Comparison of ENCODE assay signal across 19 cellular contexts in the genomic region with DNA sequence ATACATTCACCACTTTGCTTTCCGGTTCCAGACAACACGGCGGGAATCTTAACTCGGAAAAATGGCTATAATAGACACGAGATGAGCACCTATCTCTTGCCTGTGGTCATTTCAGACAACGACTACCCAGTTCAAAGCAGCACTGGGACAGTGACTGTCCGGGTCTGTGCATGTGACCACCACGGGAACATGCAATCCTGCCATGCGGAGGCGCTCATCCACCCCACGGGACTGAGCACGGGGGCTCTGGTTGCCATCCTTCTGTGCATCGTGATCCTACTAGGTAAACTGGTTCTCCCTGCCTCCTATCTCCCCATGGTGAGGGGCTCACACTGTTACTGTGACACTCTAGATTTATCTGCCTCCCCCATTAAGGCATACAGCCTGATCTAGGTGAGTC.
A peak's percentile ranks its signal among the peaks of the same experiment; 100 is the strongest.
DNase-seq lines count a peak whose midpoint lies in the region; ATAC-seq and TF ChIP-seq lines count a peak whose summit lies in the region.
"Had no signal": no experiment of that assay in that cellular context is flagged by ENCODE, and none has a peak within 500 bp of the region (broad histone marks: within the 10 kb centered on the region; RNA-seq: fewer than 3 reads in every experiment).

No MANE protein-coding gene starts in this region.

- H4K91ac ChIP-seq in IMR-90 (ENCODE audit: insufficient read depth, low read depth, low read length), result no peak overlapping the region
- H4K91ac ChIP-seq in mesenchymal stem cell (ENCODE audit: low read length), result no peak overlapping the region

- intact Hi-C loops in IMR-90 (cut with micrococcal nuclease), result no loop called here

- no peak for TF ChIP-seq POLR2A in IMR-90 (IDR thresholded peaks at IDR 0.05; ENCODE audit: low read depth, low read length)

- H3K4me1 ChIP-seq in IMR-90 (ENCODE audit: control insufficient read depth, insufficient read depth, low read length), result no peaks in the 10 kb centered on the region
- H3K4me1 ChIP-seq in endodermal cell (ENCODE audit: control insufficient read depth, insufficient read depth, low read length), result no peaks in the 10 kb centered on the region
- H3K4me1 ChIP-seq in mesendoderm (ENCODE audit: control insufficient read depth, low read depth, low read length), result no peaks in the 10 kb centered on the region
- H3K4me1 ChIP-seq in mesenchymal stem cell (ENCODE audit: control insufficient read depth, insufficient read depth, low read depth, low read length), result no peaks in the 10 kb centered on the region

- H4K5ac ChIP-seq in IMR-90 (ENCODE audit: low read depth, low read length), result no peak overlapping the region
- H4K5ac ChIP-seq in mesendoderm (ENCODE audit: low read length), result no peak overlapping the region

- H2BK12ac ChIP-seq in mesenchymal stem cell (ENCODE audit: low read length in 2 of 2), result no peak overlapping the region

- no peak overlapping the region for H2BK15ac ChIP-seq in IMR-90 (ENCODE audit: low read depth, low read length)
- no peak overlapping the region for H2BK15ac ChIP-seq in mesendoderm (replicated peaks; ENCODE audit: low read depth)
- H2BK15ac ChIP-seq in mesenchymal stem cell (ENCODE audit: low read depth, poor library complexity, severe bottlenecking), result no peak overlapping the region

- WGBS in IMR-90 (ENCODE audit: extremely low coverage in 2 of 2, insufficient read length in 1 of 2), 2 experiments, result 91% methylated on average over 8 of the region's 13 CpGs; no CpG with 5 or more reads in 1 of the 2 experiments
- WGBS in endodermal cell (ENCODE audit: insufficient coverage in 1 of 2, insufficient read length in 1 of 2), 2 experiments, result 93 to 95% methylated on average over 12 to 13 of the region's 13 CpGs
- no CpG with 5 or more reads among the region's 13 CpGs for WGBS in mesendoderm (ENCODE audit: extremely low coverage, insufficient coverage, low lambda C conversion rate)
- 76% methylated on average over 13 of the region's 13 CpGs for WGBS in mesenchymal stem cell

- no peak overlapping the region for H2BK5ac ChIP-seq in IMR-90 (ENCODE audit: low read depth, low read length, poor library complexity, severe bottlenecking)
- no peak overlapping the region for H2BK5ac ChIP-seq in mesendoderm (ENCODE audit: low read length)
- H2BK5ac ChIP-seq in mesenchymal stem cell (ENCODE audit: low read depth, low read length, poor library complexity, severe bottlenecking), result no peak overlapping the region

- peaks cover 5% of the 10 kb centered on the region; the same call in 1 of the 2 replicates for H3K9me1 ChIP-seq in IMR-90 (ENCODE audit: insufficient read depth, low read length)

- no peaks in the 10 kb centered on the region for H3K27me3 ChIP-seq in IMR-90 (ENCODE audit: control insufficient read depth, insufficient read depth, low read length)
- H3K27me3 ChIP-seq in endodermal cell (ENCODE audit: control insufficient read depth, insufficient read depth, low read length, poor library complexity, severe bottlenecking), result no peaks in the 10 kb centered on the region
- H3K27me3 ChIP-seq in mesendoderm (ENCODE audit: insufficient read depth, low read length, poor library complexity), result no peaks in the 10 kb centered on the region
- H3K27me3 ChIP-seq in mesenchymal stem cell (ENCODE audit: control insufficient read depth in 1 of 2, insufficient read depth in 1 of 2, low read length in 2 of 2), result peaks cover 0 to 7% of the 10 kb centered on the region in 2 experiments

- H3K4me2 ChIP-seq in IMR-90 (ENCODE audit: low read depth, low read length) (no peak overlapping the region), mesendoderm (ENCODE audit: low read length) (no peak overlapping the region), mesenchymal stem cell (ENCODE audit: low read length, poor library complexity, severe bottlenecking) (no peak overlapping the region)

- H3K23ac ChIP-seq in IMR-90 (ENCODE audit: low read depth, low read length), result no peak overlapping the region
- H3K23ac ChIP-seq in mesendoderm (ENCODE audit: low read length), result no peak overlapping the region
- H3K23ac ChIP-seq in mesenchymal stem cell (ENCODE audit: low read length in 2 of 2), result no peak overlapping the region

- H3K36me3 Mint-ChIP-seq in endodermal cell (ENCODE audit: low read depth), result no peaks in the 10 kb centered on the region
- H3K36me3 Mint-ChIP-seq: CD8-positive, alpha-beta memory T cell; T-cell had no signal

- CTCF ChIA-PET in IMR-90 (lab: Yijun Ruan, JAX), result no interaction called here

- no peaks in the 10 kb centered on the region for H3K9me3 Mint-ChIP-seq in endodermal cell
- H3K9me3 Mint-ChIP-seq: CD8-positive, alpha-beta memory T cell; T-cell had no signal

- H3K9ac ChIP-seq in IMR-90 (ENCODE audit: low read depth, low read length) (no peak overlapping the region), endodermal cell (ENCODE audit: extremely low read depth, low read length, poor library complexity, severe bottlenecking) (no peak overlapping the region), mesendoderm (ENCODE audit: low read length) (no peak overlapping the region), mesenchymal stem cell (ENCODE audit: low read length) (no peak overlapping the region)

- H4K8ac ChIP-seq in IMR-90 (ENCODE audit: low read depth in 2 of 2, low read length in 2 of 2) (no peak overlapping the region), mesendoderm (ENCODE audit: low read depth, low read length) (no peak overlapping the region), mesenchymal stem cell (ENCODE audit: low read length) (no peak overlapping the region)

- no peak overlapping the region for H3K18ac ChIP-seq in IMR-90 (ENCODE audit: low read depth, low read length)
- H3K18ac ChIP-seq in mesendoderm (ENCODE audit: low read length), result no peak overlapping the region
- no peak overlapping the region for H3K18ac ChIP-seq in mesenchymal stem cell (ENCODE audit: low read depth in 1 of 2, low read length in 2 of 2)

- no peak overlapping the region for H3K56ac ChIP-seq in IMR-90 (ENCODE audit: extremely low read depth, insufficient read depth, low read length)
- H3K56ac ChIP-seq in mesendoderm (ENCODE audit: low read length), result no peak overlapping the region

- H3K79me1 ChIP-seq in IMR-90 (ENCODE audit: low read depth in 1 of 2, low read length in 2 of 2) (no peaks in the 10 kb centered on the region), mesendoderm (ENCODE audit: low read length) (no peaks in the 10 kb centered on the region), mesenchymal stem cell (replicated peaks; ENCODE audit: low read length, poor library complexity, severe bottlenecking) (peaks cover 7% of the 10 kb centered on the region)

- H3K4me1 Mint-ChIP-seq in endodermal cell, result peaks cover 10% of the 10 kb centered on the region
- H3K4me1 Mint-ChIP-seq: CD8-positive, alpha-beta memory T cell; T-cell had no signal

- H3K27ac ChIP-seq in C4-2B (no peak overlapping the region), IMR-90 (ENCODE audit: insufficient read depth, low read length) (no peak overlapping the region), endodermal cell (ENCODE audit: low read depth, low read length) (no peak overlapping the region), mesendoderm (ENCODE audit: low read depth, low read length) (no peak overlapping the region), mesenchymal stem cell (ENCODE audit: low read length, poor library complexity, severe bottlenecking) (no peak overlapping the region)
- H3K27ac ChIP-seq: SK-N-MC had no signal

- no peak overlapping the region for H2BK120ac ChIP-seq in IMR-90 (ENCODE audit: low read depth, low read length)
- H2BK120ac ChIP-seq in mesendoderm (ENCODE audit: low read depth, low read length), result no peak overlapping the region
- no peak overlapping the region for H2BK120ac ChIP-seq in mesenchymal stem cell (ENCODE audit: low read depth, low read length)

- no peak for TF ChIP-seq RAD21 in IMR-90 (IDR thresholded peaks at IDR 0.05; ENCODE audit: low read length)

- no peak overlapping the region for H3K14ac ChIP-seq in IMR-90 (replicated peaks; ENCODE audit: low read depth, low read length)
- no peak overlapping the region for H3K14ac ChIP-seq in mesenchymal stem cell (ENCODE audit: low read length in 2 of 2)

- H2AFZ ChIP-seq in IMR-90 (replicated peaks; ENCODE audit: low read length, poor library complexity) (peak overlapping the region; percentile 2), mesenchymal stem cell (ENCODE audit: low read depth, low read length) (no peak overlapping the region)

- H2AK5ac ChIP-seq in IMR-90 (ENCODE audit: low read depth, low read length) (no peak overlapping the region), mesendoderm (ENCODE audit: low read length) (no peak overlapping the region), mesenchymal stem cell (ENCODE audit: low read length, severe bottlenecking) (no peak overlapping the region)

- dilution Hi-C loops in IMR-90 (cut with HindIII; ENCODE audit: low sequenced_read_pairs, unreplicated experiment), result no loop called here

- H2AK9ac ChIP-seq in IMR-90 (replicated peaks; ENCODE audit: low read depth, low read length, poor library complexity), result no peak overlapping the region

- H3K4me3 ChIP-seq in IMR-90 (ENCODE audit: insufficient read depth, low read depth, low read length) (no peak overlapping the region), endodermal cell (ENCODE audit: low read length) (no peak overlapping the region), mesendoderm (ENCODE audit: low read length) (no peak overlapping the region), mesenchymal stem cell (ENCODE audit: insufficient read depth in 1 of 2, low read depth in 1 of 2, low read length in 2 of 2) (no peak overlapping the region)
- H3K4me3 ChIP-seq: SK-N-MC had no signal

- H3K4me3 Mint-ChIP-seq in endodermal cell, result no peak overlapping the region
- H3K4me3 Mint-ChIP-seq: CD8-positive, alpha-beta memory T cell; T-cell had no signal

- no peak for ATAC-seq in IMR-90 (ENCODE audit: low read depth)
- ATAC-seq: Panc1, Right ventricle myocardium inferior, T-cell had no signal

- no peaks in the 10 kb centered on the region for H3K79me2 ChIP-seq in mesendoderm (ENCODE audit: control insufficient read depth, insufficient read depth, low read length)

- DNase-seq in IMR-90 (no peak), endodermal cell (peak; percentile 88), mesendoderm (peak; percentile 57), mesenchymal stem cell (no peak), OCI-M1 (lab: John Stamatoyannopoulos, UW) (no peak), HUDEP-2 (lab: John Stamatoyannopoulos, UW; ENCODE audit: unreplicated experiment in 76 of 76) (no peak), NCI-H2171 (lab: John Stamatoyannopoulos, UW) (no peak)
- DNase-seq: 8988T; CD8-positive, alpha-beta memory T cell; DND-41; GF-D8; NCI-H1417 treated with DMSO at 0.1 percent for 48 hours; NCI-H1930; NCI-H774; T-cell had no signal

- no peak overlapping the region for H2BK20ac ChIP-seq in IMR-90 (ENCODE audit: low read depth, low read length)

- H4K20me1 ChIP-seq in IMR-90 (ENCODE audit: insufficient read depth, low read length), result no peaks in the 10 kb centered on the region

- H3K27ac Mint-ChIP-seq in endodermal cell, result no peak overlapping the region
- H3K27ac Mint-ChIP-seq: CD8-positive, alpha-beta memory T cell; T-cell had no signal

- BruUV-seq in IMR-90 (replicated peaks; lab: Mats Ljungman, UMichigan), result no TSS peak

- POLR2A ChIA-PET in IMR-90 (lab: Charles Lee; ENCODE audit: unreplicated experiment), result no interaction called here

- in situ Hi-C loops in IMR-90 (cut with MboI; ENCODE audit: low sequenced_read_pairs), result no loop called here

- no peaks in the 10 kb centered on the region for H3K27me3 Mint-ChIP-seq in endodermal cell (ENCODE audit: insufficient read depth)
- H3K27me3 Mint-ChIP-seq: CD8-positive, alpha-beta memory T cell had no signal

- no peaks in the 10 kb centered on the region for H3K9me3 ChIP-seq in IMR-90 (ENCODE audit: control insufficient read depth, insufficient read depth, low read length)
- H3K9me3 ChIP-seq in endodermal cell (ENCODE audit: control insufficient read depth, low read length), result no peaks in the 10 kb centered on the region
- no peaks in the 10 kb centered on the region for H3K9me3 ChIP-seq in mesenchymal stem cell (ENCODE audit: control insufficient read depth, low read length)

- H3K4ac ChIP-seq in IMR-90 (ENCODE audit: low read depth, low read length) (no peak overlapping the region), mesendoderm (ENCODE audit: low read depth, low read length) (no peak overlapping the region), mesenchymal stem cell (ENCODE audit: low read depth in 1 of 2, low read length in 2 of 2) (no peak overlapping the region)

- peaks cover 15% of the 10 kb centered on the region for H3K36me3 ChIP-seq in IMR-90 (ENCODE audit: control insufficient read depth, insufficient read depth, low read length)
- H3K36me3 ChIP-seq in endodermal cell (ENCODE audit: control insufficient read depth, insufficient read depth, low read length), result no peaks in the 10 kb centered on the region
- no peaks in the 10 kb centered on the region for H3K36me3 ChIP-seq in mesendoderm (ENCODE audit: control insufficient read depth, insufficient read depth, low read length)
- H3K36me3 ChIP-seq in mesenchymal stem cell (ENCODE audit: control insufficient read depth in 1 of 2, insufficient read depth in 2 of 2, low read depth in 1 of 2, low read length in 2 of 2), result peaks cover 0 to 13% of the 10 kb centered on the region in 2 experiments

- TF ChIP-seq CTCF in C4-2B (conservative IDR thresholded peaks at IDR 0.05) (peak; percentile 31), IMR-90 (conservative IDR thresholded peaks at IDR 0.05; ENCODE audit: low read depth, low read length) (no peak), endodermal cell (conservative IDR thresholded peaks at IDR 0.05) (peak; percentile 76)

Comparison
In these comparisons a context has a peak if more than half of its experiments do, and no peak if none do; other contexts are left out.
1. DNase-seq: peak in endodermal cell (single experiment) and mesendoderm (single experiment); none in IMR-90 (single experiment), mesenchymal stem cell (single experiment), OCI-M1 (single experiment), HUDEP-2 (0 of 76) and NCI-H2171 (single experiment).